Comparison of ENCODE assay signal across 8 cellular contexts in genomic region chr22:39254789-39255298, GRCh38. TPM values are rescaled to one million over a fixed set of nuclear protein-coding genes. Genes with fewer than 3 reads are reported as not detected.
DNase-seq lines count a peak whose midpoint lies in the region; ATAC-seq, FAIRE-seq and TF ChIP-seq lines count a peak whose summit lies in the region.

No MANE protein-coding gene starts in this region.

- no peak overlapping the region for H3K27ac ChIP-seq in A673 (ENCODE audit: low read depth, low read length, poor library complexity, severe bottlenecking)

- no peak for TF ChIP-seq CTCF in bronchial epithelial cell (IDR thresholded peaks at IDR 0.05; ENCODE audit: insufficient read depth, low read length, severe bottlenecking)
- TF ChIP-seq CTCF in A673 (conservative IDR thresholded peaks at IDR 0.05; ENCODE audit: low read depth, low read length) = no peak

- POLR2A ChIA-PET in A673 (lab: Charles Lee; ENCODE audit: low non-redundant PET) = no interaction called here

- H3K27me3 ChIP-seq in bronchial epithelial cell (ENCODE audit: control insufficient read depth, insufficient read depth, low read length) = peaks cover 3% of the 10 kb centered on the region
- H3K27me3 ChIP-seq in A673 (replicated peaks; ENCODE audit: insufficient read depth, low read depth, low read length, poor library complexity) = no peaks in the 10 kb centered on the region

- intact Hi-C loops in A673 (cut with micrococcal nuclease; ENCODE audit: unreplicated experiment) = no loop called here

- CTCF ChIA-PET in A673 (lab: Charles Lee) = no interaction called here

- no peaks in the 10 kb centered on the region for H3K4me1 ChIP-seq in A673 (ENCODE audit: insufficient read depth, low read length, poor library complexity, severe bottlenecking)

- ATAC-seq in GM19035 (IDR thresholded peaks at IDR 0.05; ENCODE audit: unreplicated experiment) (peak; percentile 60), GM19023 (IDR thresholded peaks at IDR 0.05; ENCODE audit: unreplicated experiment) (no peak)

- no TSS peak for BruUV-seq in A673 (replicated peaks; lab: Mats Ljungman, UMichigan)

- H3K9me3 ChIP-seq in A673 (ENCODE audit: low read depth, low read length, poor library complexity, severe bottlenecking) = no peaks in the 10 kb centered on the region

- H3K4me3 ChIP-seq in bronchial epithelial cell (ENCODE audit: low read depth, low read length) = no peak overlapping the region
- no peak overlapping the region for H3K4me3 ChIP-seq in A673 (ENCODE audit: low read depth, low read length, poor library complexity, severe bottlenecking)

- no peak for FAIRE-seq in RCC 7860 (lab: Jason Lieb, UNC)
- no peak for FAIRE-seq in bronchial epithelial cell (lab: Jason Lieb, UNC)

- peak; percentile 67 for DNase-seq in RCC 7860 (ENCODE audit: low spot score)
- peak; percentile 68 for DNase-seq in bronchial epithelial cell (ENCODE audit: low read depth)
- DNase-seq in myocyte (ENCODE audit: low read depth) = peak; percentile 86
- DNase-seq in A673 (ENCODE audit: low spot score) = no peak
- DNase-seq in DMS53 treated with DMSO at 0.1 percent for 48 hours (lab: John Stamatoyannopoulos, UW; ENCODE audit: unreplicated experiment) = no peak
- DNase-seq in effector CD4-positive, alpha-beta T cell = no peak

- H3K36me3 ChIP-seq in bronchial epithelial cell (ENCODE audit: control insufficient read depth, insufficient read depth, low read length) = no peaks in the 10 kb centered on the region
- H3K36me3 ChIP-seq in A673 (ENCODE audit: insufficient read depth, low read length, poor library complexity, severe bottlenecking) = no peaks in the 10 kb centered on the region

RNA-seq across cellular contexts. Expression of gene PDGFB, which starts 10.1 kb away (rescaled TPM):
- total RNA-seq in bronchial epithelial cell = 1.1 and 5.6 TPM in 2 replicates
- total RNA-seq in myocyte = 6.7 and 10.2 TPM in 2 replicates
- 19.4 TPM for polyA plus RNA-seq in myocyte (2012)
- 0.09 and 0.13 TPM in 2 replicates for total RNA-seq in A673 (2021)

Comparison
In these comparisons a context has a peak if more than half of its experiments do, and no peak if none do; other contexts are left out.
1. DNase-seq: peak in RCC 7860 (single experiment), bronchial epithelial cell (single experiment) and myocyte (single experiment); none in A673 (single experiment), DMS53 treated with DMSO at 0.1 percent for 48 hours (single experiment) and effector CD4-positive, alpha-beta T cell (single experiment).